ENCODE assay signal across 1 cellular context in the genomic region with DNA sequence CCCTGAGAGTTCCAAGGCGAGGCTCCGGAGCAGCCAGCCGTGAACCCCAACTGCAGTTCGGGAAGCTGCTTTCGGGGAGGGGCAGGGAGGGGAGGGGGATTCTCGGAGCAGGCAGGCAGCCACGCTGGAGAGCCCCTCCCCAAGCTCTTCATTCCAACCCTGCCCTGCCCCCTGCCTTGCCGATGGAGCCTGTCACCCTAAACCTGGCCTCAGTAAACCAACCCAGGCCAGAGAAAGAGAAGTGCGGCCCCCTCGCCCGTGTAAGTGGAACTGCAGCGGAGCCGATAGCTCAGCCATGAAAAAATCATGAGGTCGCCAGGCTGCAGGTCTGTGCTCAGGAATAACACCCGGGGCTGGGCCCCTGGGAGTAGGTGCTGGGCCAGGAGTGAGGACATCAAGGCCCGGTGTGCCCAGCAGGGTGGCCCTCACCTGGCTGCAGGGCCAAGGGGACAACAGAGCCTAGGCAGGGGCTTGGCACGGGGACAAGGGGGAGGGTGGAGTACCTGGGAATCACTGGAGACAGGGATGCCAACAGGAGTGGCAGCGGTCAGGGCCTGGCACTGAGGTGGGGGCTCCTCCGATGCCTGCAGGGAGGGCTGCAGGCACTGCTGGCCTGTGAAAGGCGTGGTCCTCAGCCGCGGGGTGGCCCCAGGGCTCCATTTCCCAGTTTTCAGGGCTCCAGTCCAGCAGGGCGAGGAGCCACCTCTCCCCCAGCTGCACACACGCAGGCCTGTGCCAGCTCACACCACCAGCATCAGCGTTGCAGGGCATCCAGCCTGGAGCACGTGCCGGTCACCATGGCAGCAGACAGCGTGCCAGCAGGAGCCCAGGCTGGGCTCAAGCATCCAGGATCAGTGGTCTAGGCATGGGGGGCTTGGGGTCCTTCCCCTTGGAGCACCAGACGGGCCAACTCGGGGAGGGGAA.
TF ChIP-seq lines count a peak whose summit lies in the region.

No MANE protein-coding gene starts in this region.

TF ChIP-seq in HepG2, 621 proteins besides CTCF, POLR2A, EP300 and RAD21 (continues in another document):
- TF ChIP-seq, protein P1, sequence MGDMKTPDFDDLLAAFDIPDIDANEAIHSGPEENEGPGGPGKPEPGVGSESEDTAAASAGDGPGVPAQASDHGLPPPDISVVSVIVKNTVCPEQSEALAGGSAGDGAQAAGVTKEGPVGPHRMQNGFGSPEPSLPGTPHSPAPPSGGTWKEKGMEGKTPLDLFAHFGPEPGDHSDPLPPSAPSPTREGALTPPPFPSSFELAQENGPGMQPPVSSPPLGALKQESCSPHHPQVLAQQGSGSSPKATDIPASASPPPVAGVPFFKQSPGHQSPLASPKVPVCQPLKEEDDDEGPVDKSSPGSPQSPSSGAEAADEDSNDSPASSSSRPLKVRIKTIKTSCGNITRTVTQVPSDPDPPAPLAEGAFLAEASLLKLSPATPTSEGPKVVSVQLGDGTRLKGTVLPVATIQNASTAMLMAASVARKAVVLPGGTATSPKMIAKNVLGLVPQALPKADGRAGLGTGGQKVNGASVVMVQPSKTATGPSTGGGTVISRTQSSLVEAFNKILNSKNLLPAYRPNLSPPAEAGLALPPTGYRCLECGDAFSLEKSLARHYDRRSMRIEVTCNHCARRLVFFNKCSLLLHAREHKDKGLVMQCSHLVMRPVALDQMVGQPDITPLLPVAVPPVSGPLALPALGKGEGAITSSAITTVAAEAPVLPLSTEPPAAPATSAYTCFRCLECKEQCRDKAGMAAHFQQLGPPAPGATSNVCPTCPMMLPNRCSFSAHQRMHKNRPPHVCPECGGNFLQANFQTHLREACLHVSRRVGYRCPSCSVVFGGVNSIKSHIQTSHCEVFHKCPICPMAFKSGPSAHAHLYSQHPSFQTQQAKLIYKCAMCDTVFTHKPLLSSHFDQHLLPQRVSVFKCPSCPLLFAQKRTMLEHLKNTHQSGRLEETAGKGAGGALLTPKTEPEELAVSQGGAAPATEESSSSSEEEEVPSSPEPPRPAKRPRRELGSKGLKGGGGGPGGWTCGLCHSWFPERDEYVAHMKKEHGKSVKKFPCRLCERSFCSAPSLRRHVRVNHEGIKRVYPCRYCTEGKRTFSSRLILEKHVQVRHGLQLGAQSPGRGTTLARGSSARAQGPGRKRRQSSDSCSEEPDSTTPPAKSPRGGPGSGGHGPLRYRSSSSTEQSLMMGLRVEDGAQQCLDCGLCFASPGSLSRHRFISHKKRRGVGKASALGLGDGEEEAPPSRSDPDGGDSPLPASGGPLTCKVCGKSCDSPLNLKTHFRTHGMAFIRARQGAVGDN (CRISPR knock-in tag; IDR thresholded peaks at IDR 0.05): no peak
- TF ChIP-seq PCBP1 (IDR thresholded peaks at IDR 0.05; ENCODE audit: borderline replicate concordance, low read depth, low read length) (peak; percentile 69; the same call in 1 of the 2 replicates), MXD4 (CRISPR knock-in tag; IDR thresholded peaks at IDR 0.05) (no peak), XRCC5 (optimal IDR thresholded peaks at IDR 0.05; ENCODE audit: low read length) (peak; percentile 64), RFXANK (CRISPR knock-in tag; IDR thresholded peaks at IDR 0.05) (no peak), ZNF350 (CRISPR knock-in tag; IDR thresholded peaks at IDR 0.05; ENCODE audit: borderline replicate concordance, low read depth) (peak; percentile 25; the same call in 1 of the 2 replicates), HIVEP1 (CRISPR knock-in tag; IDR thresholded peaks at IDR 0.05) (0 out of 2 replicates have a peak, but pooled peaks have one; percentile 53), ZNF12 (CRISPR knock-in tag; IDR thresholded peaks at IDR 0.05) (no peak), SAP130 (CRISPR knock-in tag; IDR thresholded peaks at IDR 0.05; ENCODE audit: low read depth) (peak; percentile 40; the same call in 1 of the 2 replicates), SRSF9 (IDR thresholded peaks at IDR 0.05; ENCODE audit: borderline replicate concordance, insufficient read depth, low read depth, low read length, poor library complexity, severe bottlenecking) (no peak), MTA3 (CRISPR knock-in tag; IDR thresholded peaks at IDR 0.05) (no peak), ZNF678 (CRISPR knock-in tag; IDR thresholded peaks at IDR 0.05) (no peak), JUN (CRISPR knock-in tag; IDR thresholded peaks at IDR 0.05) (no peak), HNRNPL (IDR thresholded peaks at IDR 0.05; ENCODE audit: low read depth, low read length) (0 out of 2 replicates have a peak, but pooled peaks have one; percentile 34), ATF7-NPFF (CRISPR knock-in tag; IDR thresholded peaks at IDR 0.05; ENCODE audit: low read depth) (no peak), ZNF652 (CRISPR knock-in tag; IDR thresholded peaks at IDR 0.05; ENCODE audit: borderline replicate concordance, low read depth) (no peak), STAG1 (CRISPR knock-in tag; IDR thresholded peaks at IDR 0.05) (peak; percentile 72), FOSL2 (CRISPR knock-in tag; IDR thresholded peaks at IDR 0.05) (0 out of 2 replicates have a peak, but pooled peaks have one; percentile 14), ZNF816 (CRISPR knock-in tag; IDR thresholded peaks at IDR 0.05; ENCODE audit: borderline replicate concordance) (no peak), ZNF768 (CRISPR knock-in tag; IDR thresholded peaks at IDR 0.05) (peak; percentile 4; the same call in 1 of the 2 replicates), NRL (CRISPR knock-in tag; IDR thresholded peaks at IDR 0.05; ENCODE audit: borderline replicate concordance) (0 out of 2 replicates have a peak, but pooled peaks have one; percentile 15), TEAD3 (CRISPR knock-in tag; optimal IDR thresholded peaks at IDR 0.05; ENCODE audit: borderline replicate concordance) (peak; percentile 82), GATAD1 (CRISPR knock-in tag; IDR thresholded peaks at IDR 0.05) (0 out of 2 replicates have a peak, but pooled peaks have one; percentile 27), ATF1 (CRISPR knock-in tag; IDR thresholded peaks at IDR 0.05) (no peak)
- TF ChIP-seq, protein P2, sequence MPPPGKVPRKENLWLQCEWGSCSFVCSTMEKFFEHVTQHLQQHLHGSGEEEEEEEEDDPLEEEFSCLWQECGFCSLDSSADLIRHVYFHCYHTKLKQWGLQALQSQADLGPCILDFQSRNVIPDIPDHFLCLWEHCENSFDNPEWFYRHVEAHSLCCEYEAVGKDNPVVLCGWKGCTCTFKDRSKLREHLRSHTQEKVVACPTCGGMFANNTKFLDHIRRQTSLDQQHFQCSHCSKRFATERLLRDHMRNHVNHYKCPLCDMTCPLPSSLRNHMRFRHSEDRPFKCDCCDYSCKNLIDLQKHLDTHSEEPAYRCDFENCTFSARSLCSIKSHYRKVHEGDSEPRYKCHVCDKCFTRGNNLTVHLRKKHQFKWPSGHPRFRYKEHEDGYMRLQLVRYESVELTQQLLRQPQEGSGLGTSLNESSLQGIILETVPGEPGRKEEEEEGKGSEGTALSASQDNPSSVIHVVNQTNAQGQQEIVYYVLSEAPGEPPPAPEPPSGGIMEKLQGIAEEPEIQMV (CRISPR knock-in tag; IDR thresholded peaks at IDR 0.05; ENCODE audit: low read depth): no peak
- TF ChIP-seq, protein P3, sequence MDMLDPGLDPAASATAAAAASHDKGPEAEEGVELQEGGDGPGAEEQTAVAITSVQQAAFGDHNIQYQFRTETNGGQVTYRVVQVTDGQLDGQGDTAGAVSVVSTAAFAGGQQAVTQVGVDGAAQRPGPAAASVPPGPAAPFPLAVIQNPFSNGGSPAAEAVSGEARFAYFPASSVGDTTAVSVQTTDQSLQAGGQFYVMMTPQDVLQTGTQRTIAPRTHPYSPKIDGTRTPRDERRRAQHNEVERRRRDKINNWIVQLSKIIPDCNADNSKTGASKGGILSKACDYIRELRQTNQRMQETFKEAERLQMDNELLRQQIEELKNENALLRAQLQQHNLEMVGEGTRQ (IDR thresholded peaks at IDR 0.05; ENCODE audit: low read depth, low read length): no peak
- TF ChIP-seq, protein P3 (CRISPR knock-in tag; IDR thresholded peaks at IDR 0.05; ENCODE audit: borderline replicate concordance): no peak
- TF ChIP-seq, protein P4, sequence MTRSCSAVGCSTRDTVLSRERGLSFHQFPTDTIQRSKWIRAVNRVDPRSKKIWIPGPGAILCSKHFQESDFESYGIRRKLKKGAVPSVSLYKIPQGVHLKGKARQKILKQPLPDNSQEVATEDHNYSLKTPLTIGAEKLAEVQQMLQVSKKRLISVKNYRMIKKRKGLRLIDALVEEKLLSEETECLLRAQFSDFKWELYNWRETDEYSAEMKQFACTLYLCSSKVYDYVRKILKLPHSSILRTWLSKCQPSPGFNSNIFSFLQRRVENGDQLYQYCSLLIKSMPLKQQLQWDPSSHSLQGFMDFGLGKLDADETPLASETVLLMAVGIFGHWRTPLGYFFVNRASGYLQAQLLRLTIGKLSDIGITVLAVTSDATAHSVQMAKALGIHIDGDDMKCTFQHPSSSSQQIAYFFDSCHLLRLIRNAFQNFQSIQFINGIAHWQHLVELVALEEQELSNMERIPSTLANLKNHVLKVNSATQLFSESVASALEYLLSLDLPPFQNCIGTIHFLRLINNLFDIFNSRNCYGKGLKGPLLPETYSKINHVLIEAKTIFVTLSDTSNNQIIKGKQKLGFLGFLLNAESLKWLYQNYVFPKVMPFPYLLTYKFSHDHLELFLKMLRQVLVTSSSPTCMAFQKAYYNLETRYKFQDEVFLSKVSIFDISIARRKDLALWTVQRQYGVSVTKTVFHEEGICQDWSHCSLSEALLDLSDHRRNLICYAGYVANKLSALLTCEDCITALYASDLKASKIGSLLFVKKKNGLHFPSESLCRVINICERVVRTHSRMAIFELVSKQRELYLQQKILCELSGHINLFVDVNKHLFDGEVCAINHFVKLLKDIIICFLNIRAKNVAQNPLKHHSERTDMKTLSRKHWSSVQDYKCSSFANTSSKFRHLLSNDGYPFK (CRISPR knock-in tag; IDR thresholded peaks at IDR 0.05; ENCODE audit: borderline replicate concordance): no peak
- TF ChIP-seq, protein P5, sequence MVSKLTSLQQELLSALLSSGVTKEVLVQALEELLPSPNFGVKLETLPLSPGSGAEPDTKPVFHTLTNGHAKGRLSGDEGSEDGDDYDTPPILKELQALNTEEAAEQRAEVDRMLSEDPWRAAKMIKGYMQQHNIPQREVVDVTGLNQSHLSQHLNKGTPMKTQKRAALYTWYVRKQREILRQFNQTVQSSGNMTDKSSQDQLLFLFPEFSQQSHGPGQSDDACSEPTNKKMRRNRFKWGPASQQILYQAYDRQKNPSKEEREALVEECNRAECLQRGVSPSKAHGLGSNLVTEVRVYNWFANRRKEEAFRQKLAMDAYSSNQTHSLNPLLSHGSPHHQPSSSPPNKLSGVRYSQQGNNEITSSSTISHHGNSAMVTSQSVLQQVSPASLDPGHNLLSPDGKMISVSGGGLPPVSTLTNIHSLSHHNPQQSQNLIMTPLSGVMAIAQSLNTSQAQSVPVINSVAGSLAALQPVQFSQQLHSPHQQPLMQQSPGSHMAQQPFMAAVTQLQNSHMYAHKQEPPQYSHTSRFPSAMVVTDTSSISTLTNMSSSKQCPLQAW (CRISPR knock-in tag; IDR thresholded peaks at IDR 0.05): peak; percentile 56; the same call in 1 of the 2 replicates
- TF ChIP-seq, protein P6, sequence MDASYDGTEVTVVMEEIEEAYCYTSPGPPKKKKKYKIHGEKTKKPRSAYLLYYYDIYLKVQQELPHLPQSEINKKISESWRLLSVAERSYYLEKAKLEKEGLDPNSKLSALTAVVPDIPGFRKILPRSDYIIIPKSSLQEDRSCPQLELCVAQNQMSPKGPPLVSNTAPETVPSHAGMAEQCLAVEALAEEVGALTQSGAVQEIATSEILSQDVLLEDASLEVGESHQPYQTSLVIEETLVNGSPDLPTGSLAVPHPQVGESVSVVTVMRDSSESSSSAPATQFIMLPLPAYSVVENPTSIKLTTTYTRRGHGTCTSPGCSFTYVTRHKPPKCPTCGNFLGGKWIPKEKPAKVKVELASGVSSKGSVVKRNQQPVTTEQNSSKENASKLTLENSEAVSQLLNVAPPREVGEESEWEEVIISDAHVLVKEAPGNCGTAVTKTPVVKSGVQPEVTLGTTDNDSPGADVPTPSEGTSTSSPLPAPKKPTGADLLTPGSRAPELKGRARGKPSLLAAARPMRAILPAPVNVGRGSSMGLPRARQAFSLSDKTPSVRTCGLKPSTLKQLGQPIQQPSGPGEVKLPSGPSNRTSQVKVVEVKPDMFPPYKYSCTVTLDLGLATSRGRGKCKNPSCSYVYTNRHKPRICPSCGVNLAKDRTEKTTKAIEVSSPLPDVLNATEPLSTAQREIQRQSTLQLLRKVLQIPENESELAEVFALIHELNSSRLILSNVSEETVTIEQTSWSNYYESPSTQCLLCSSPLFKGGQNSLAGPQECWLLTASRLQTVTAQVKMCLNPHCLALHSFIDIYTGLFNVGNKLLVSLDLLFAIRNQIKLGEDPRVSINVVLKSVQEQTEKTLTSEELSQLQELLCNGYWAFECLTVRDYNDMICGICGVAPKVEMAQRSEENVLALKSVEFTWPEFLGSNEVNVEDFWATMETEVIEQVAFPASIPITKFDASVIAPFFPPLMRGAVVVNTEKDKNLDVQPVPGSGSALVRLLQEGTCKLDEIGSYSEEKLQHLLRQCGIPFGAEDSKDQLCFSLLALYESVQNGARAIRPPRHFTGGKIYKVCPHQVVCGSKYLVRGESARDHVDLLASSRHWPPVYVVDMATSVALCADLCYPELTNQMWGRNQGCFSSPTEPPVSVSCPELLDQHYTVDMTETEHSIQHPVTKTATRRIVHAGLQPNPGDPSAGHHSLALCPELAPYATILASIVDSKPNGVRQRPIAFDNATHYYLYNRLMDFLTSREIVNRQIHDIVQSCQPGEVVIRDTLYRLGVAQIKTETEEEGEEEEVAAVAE (CRISPR knock-in tag; IDR thresholded peaks at IDR 0.05; ENCODE audit: borderline replicate concordance): no peak
